8 cellular contexts compared by ENCODE assay signal in the genomic region with DNA sequence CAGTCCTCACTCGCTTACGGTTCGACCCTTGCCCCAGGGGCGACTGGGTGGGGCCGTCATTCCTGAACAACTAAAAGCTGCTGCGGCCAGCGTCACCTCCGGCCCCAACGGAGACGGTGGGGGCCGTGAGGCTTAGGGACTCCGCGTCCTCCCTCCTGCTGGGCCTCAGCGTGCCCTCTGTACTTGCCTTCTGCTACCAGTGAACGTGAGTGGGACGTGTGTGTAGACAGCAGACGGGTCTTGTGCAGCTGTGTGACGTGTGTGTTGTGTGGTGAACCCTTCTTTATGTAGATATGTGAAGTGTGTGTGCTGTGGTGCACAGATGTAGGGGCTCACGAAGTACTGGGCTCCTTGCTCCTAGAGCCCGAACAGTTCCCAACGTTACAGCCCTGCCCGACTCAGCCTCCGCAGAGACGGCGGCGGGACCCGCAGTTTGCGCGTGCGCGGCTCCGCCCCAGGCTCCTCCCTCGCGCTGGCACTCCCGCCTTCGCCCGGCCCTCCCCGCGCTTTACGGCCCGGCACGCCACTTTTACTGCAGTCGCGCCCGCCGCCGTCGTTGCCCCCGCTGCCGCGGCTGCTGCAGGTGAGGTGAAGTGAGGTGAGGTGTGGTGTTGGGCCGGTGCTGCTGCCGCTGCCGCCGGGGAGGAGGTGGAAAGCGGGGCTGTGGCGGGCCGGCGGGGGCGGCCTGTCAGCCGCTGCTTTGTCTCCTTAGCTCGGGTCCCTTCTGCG. TPM values are rescaled to one million over a fixed set of nuclear protein-coding genes. Genes with fewer than 3 reads are reported as not detected.
DNase-seq lines count a peak whose midpoint lies in the region; ATAC-seq, FAIRE-seq and TF ChIP-seq lines count a peak whose summit lies in the region.

PHAF1 (plus strand) TSS at position 535 of the 729 bp plus-strand sequence. CDS start 235 bp downstream, outside the sequence.

- H3K27ac ChIP-seq in astrocyte (ENCODE audit: low read depth, low read length): peak within 1 kb of the TSS; percentile 44
- peak within 1 kb of the TSS; percentile 66 for H3K27ac ChIP-seq in right cardiac atrium (ENCODE audit: low read length)

- H3K4me1 ChIP-seq in astrocyte (ENCODE audit: insufficient read depth, low read length) (peaks cover 17% of the 10 kb centered on the region), right cardiac atrium (ENCODE audit: control insufficient read depth, insufficient read depth, low read length) (peaks cover 3% of the 10 kb centered on the region)

- 1% methylated on average over 63 of the region's 63 CpGs for WGBS in right cardiac atrium

- peaks cover 46% of the 10 kb centered on the region for H3K79me2 ChIP-seq in astrocyte (ENCODE audit: insufficient read depth, low read length)

- FAIRE-seq in astrocyte (lab: Jason Lieb, UNC) (no peak), urothelium cell line (lab: Jason Lieb, UNC) (peak; percentile 96)

- peak within 1 kb of the TSS; percentile 78 for H3K27ac Mint-ChIP-seq in astrocyte (ENCODE audit: unreplicated experiment)

- intact Hi-C loops in right cardiac atrium (cut with DNase I): loop anchor here in 1 of 4 donors (5.0 kb wide), 1 partner anchor 38 kb away; no protein-coding TSS in a partner anchor

- DNase-seq in NCI-H2029 (lab: John Stamatoyannopoulos, UW) (peak; percentile 58), T-helper 22 cell (ENCODE audit: low read depth) (peak; percentile 91), astrocyte (ENCODE audit: low read depth) (peak; percentile 71), right cardiac atrium (peak; percentile 93 to 98 (median 97)), putamen (ENCODE audit: low spot score) (peak; percentile 92), urothelium cell line (ENCODE audit: low spot score) (peak; percentile 98)

- peak within 1 kb of the TSS; percentile 92 for H2AFZ ChIP-seq in astrocyte (ENCODE audit: low read depth, low read length)

- H3K9me3 ChIP-seq in astrocyte (ENCODE audit: insufficient read depth, low read depth, low read length): no peaks in the 10 kb centered on the region
- no peaks in the 10 kb centered on the region for H3K9me3 ChIP-seq in right cardiac atrium (ENCODE audit: control insufficient read depth, low read length)

- H3K27me3 ChIP-seq in astrocyte (ENCODE audit: insufficient read depth, low read length): no peaks in the 10 kb centered on the region
- no peaks in the 10 kb centered on the region for H3K27me3 ChIP-seq in right cardiac atrium (ENCODE audit: control insufficient read depth, insufficient read depth)

- no peaks in the 10 kb centered on the region for H3K9me3 Mint-ChIP-seq in astrocyte (ENCODE audit: unreplicated experiment)

- ATAC-seq in GM18505 (IDR thresholded peaks at IDR 0.05; ENCODE audit: unreplicated experiment) (peak; percentile 82), HG02938 (IDR thresholded peaks at IDR 0.05; ENCODE audit: unreplicated experiment) (peak; percentile 79), right cardiac atrium (peak; percentile 97)

- H3K4me3 Mint-ChIP-seq in astrocyte (ENCODE audit: unreplicated experiment): peak within 1 kb of the TSS; percentile 100

- H3K4me1 Mint-ChIP-seq in astrocyte (ENCODE audit: low read depth, unreplicated experiment): peaks cover 9% of the 10 kb centered on the region

- TF ChIP-seq POLR2A in GM18505 (IDR thresholded peaks at IDR 0.05; ENCODE audit: borderline replicate concordance, extremely low read depth, insufficient read depth, insufficient read length): peak; percentile 88

- TF ChIP-seq CTCF in astrocyte (IDR thresholded peaks at IDR 0.05; ENCODE audit: insufficient read depth, low read depth, low read length): no peak

- peak within 1 kb of the TSS; percentile 89 for H3K4me3 ChIP-seq in astrocyte (ENCODE audit: insufficient read depth, low read depth, low read length)
- peak within 1 kb of the TSS; percentile 80 for H3K4me3 ChIP-seq in right cardiac atrium (ENCODE audit: low read length)

- H3K4me2 ChIP-seq in astrocyte (ENCODE audit: low read length): peak within 1 kb of the TSS; percentile 85

- peak within 1 kb of the TSS; percentile 88 for H3K9ac ChIP-seq in astrocyte (ENCODE audit: low read length)

- no peaks in the 10 kb centered on the region for H3K27me3 Mint-ChIP-seq in astrocyte (ENCODE audit: low read depth, unreplicated experiment)

- H4K20me1 ChIP-seq in astrocyte (ENCODE audit: insufficient read depth, low read length): peaks cover 22% of the 10 kb centered on the region

- peaks cover 7% of the 10 kb centered on the region for H3K36me3 Mint-ChIP-seq in astrocyte (ENCODE audit: low read depth, unreplicated experiment)

- no peaks in the 10 kb centered on the region for H3K36me3 ChIP-seq in astrocyte (ENCODE audit: insufficient read depth, low read length)

RNA-seq across cellular contexts. Expression of gene PHAF1, which starts in this region (rescaled TPM):
- total RNA-seq in astrocyte: 16.1 and 17.1 TPM in 2 replicates
- 10 to 100 TPM; 11.4 to 11.8 (median 11.6) TPM for total RNA-seq in right cardiac atrium
- 7.1 TPM for polyA plus RNA-seq in right cardiac atrium

Comparison
In these comparisons a context has a peak if more than half of its experiments do, and no peak if none do; other contexts are left out.
1. Peak in every context shown above with its lines: DNase-seq, ATAC-seq, H3K4me3 ChIP-seq and H3K27ac ChIP-seq.